7 cellular contexts compared by ENCODE assay signal in genomic region chr1:243312962-243313634, GRCh38. TPM values are rescaled to one million over a fixed set of nuclear protein-coding genes. Genes with fewer than 3 reads are reported as not detected.
DNase-seq lines count a peak whose midpoint lies in the region; ATAC-seq and TF ChIP-seq lines count a peak whose summit lies in the region.

No MANE protein-coding gene starts in this region.

- H3K27ac Mint-ChIP-seq in brain = peak overlapping the region in 3 of 5 experiments; percentile 78 to 93 (median 91)
- H3K27ac Mint-ChIP-seq in activated naive CD8-positive, alpha-beta T cell treated with anti-CD3 and anti-CD28 coated beads for 36 hours = no peak overlapping the region

- DNase-seq in superior temporal gyrus (ENCODE audit: extremely low spot score) (peak; percentile 38), DMS153 treated with DMSO at 0.1 percent for 48 hours (lab: John Stamatoyannopoulos, UW; ENCODE audit: unreplicated experiment) (no peak), NCI-H1930 (lab: John Stamatoyannopoulos, UW) (no peak)
- DNase-seq in activated naive CD8-positive, alpha-beta T cell treated with anti-CD3 and anti-CD28 coated beads for 36 hours = no peak

- peak overlapping the region in 1 of 5 experiments; percentile 35 for H3K4me3 Mint-ChIP-seq in brain
- no peak overlapping the region for H3K4me3 Mint-ChIP-seq in activated naive CD8-positive, alpha-beta T cell treated with anti-CD3 and anti-CD28 coated beads for 36 hours

- H3K9me3 Mint-ChIP-seq in brain = no peaks in the 10 kb centered on the region
- H3K9me3 Mint-ChIP-seq in activated naive CD8-positive, alpha-beta T cell treated with anti-CD3 and anti-CD28 coated beads for 36 hours = no peaks in the 10 kb centered on the region

- ATAC-seq in GM19328 (IDR thresholded peaks at IDR 0.05; ENCODE audit: unreplicated experiment) = peak; percentile 35
- ATAC-seq in HG02970 (IDR thresholded peaks at IDR 0.05; ENCODE audit: low FRiP score, unreplicated experiment) = peak; percentile 18

- peaks cover 32% of the 10 kb centered on the region for H3K4me1 Mint-ChIP-seq in brain
- peaks cover 11% of the 10 kb centered on the region for H3K4me1 Mint-ChIP-seq in activated naive CD8-positive, alpha-beta T cell treated with anti-CD3 and anti-CD28 coated beads for 36 hours

- no peaks in the 10 kb centered on the region for H3K27me3 Mint-ChIP-seq in brain
- H3K27me3 Mint-ChIP-seq in activated naive CD8-positive, alpha-beta T cell treated with anti-CD3 and anti-CD28 coated beads for 36 hours = no peaks in the 10 kb centered on the region

- no peak for TF ChIP-seq CTCF in brain (conservative IDR thresholded peaks at IDR 0.05)

- peaks cover 46% of the 10 kb centered on the region for H3K36me3 Mint-ChIP-seq in brain
- peaks cover 20% of the 10 kb centered on the region for H3K36me3 Mint-ChIP-seq in activated naive CD8-positive, alpha-beta T cell treated with anti-CD3 and anti-CD28 coated beads for 36 hours

RNA-seq across cellular contexts. Expression of gene SDCCAG8, which starts 57.3 kb away (rescaled TPM):
- polyA plus RNA-seq in brain (ENCODE audit: insufficient read depth, low read depth, low replicate concordance) = 12.3 TPM
- 10 to 100 TPM; 24.2 to 24.7 TPM for total RNA-seq in activated naive CD8-positive, alpha-beta T cell treated with anti-CD3 and anti-CD28 coated beads for 36 hours

RNA-seq across cellular contexts. Expression of gene CEP170, which starts 58.0 kb away (rescaled TPM):
- polyA plus RNA-seq in brain (ENCODE audit: insufficient read depth, low read depth, low replicate concordance) = 61.5 TPM
- 10 to 100 TPM; 44.3 to 47.4 TPM for total RNA-seq in activated naive CD8-positive, alpha-beta T cell treated with anti-CD3 and anti-CD28 coated beads for 36 hours
